Comparison of ENCODE assay signal across 25 cellular contexts in the genomic region with DNA sequence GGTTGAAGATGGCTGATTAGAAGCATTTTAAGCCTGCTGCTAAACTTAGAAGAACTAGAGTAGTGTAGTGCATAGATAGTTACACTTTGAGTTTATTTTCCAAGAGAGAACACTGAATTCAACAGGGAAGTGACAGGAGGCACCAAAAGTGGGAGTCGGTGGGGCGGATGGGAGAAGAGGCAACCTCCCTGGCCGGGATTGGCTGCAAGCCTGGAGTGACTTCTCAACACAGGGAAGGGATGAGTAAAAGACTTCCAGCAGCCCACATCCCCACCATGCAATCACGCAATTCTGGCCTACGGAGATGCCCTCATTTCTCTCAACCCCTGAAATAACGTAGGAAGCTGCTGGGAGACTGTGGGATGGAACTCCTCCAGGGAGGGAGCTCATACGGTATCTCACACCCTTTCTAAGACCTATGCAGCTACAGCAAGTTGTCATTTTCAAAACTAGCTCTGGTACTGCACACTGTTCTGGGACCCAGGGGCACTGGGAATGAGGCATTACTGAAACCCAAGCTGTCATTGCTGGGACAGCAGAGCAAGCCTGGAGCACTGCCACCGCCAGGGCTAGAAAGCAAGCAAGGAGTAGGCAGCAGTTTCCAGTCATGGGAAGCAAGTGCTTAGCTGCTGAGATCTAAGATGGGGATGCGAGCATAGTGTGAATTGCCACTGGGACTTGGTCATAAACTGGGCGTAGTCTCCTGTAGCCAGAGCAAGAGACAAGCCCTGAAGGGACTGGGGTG.
"Had no signal": no experiment of that assay in that cellular context is flagged by ENCODE, and none has a peak within 500 bp of the region (broad histone marks: within the 10 kb centered on the region; RNA-seq: fewer than 3 reads in every experiment).

No MANE protein-coding gene starts in this region.

- H3K36me3 Mint-ChIP-seq: stimulated activated effector memory CD8-positive, alpha-beta T cell treated with anti-CD3 and anti-CD28 coated beads, Interleukin-12 subunit alpha, Interleukin-12 subunit beta, amount 100 ng/mL, for 72 hours; type B pancreatic cell had no signal

- H3K27me3 Mint-ChIP-seq: naive thymus-derived CD4-positive, alpha-beta T cell; type B pancreatic cell had no signal

- H3K4me1 Mint-ChIP-seq: mesothelial cell of epicardium; naive thymus-derived CD4-positive, alpha-beta T cell; nephron had no signal

- H3K4me3 Mint-ChIP-seq: mesothelial cell of epicardium; naive thymus-derived CD4-positive, alpha-beta T cell; nephron; stimulated activated effector memory CD8-positive, alpha-beta T cell treated with anti-CD3 and anti-CD28 coated beads, Interleukin-12 subunit alpha, Interleukin-12 subunit beta, amount 100 ng/mL, for 72 hours; type B pancreatic cell had no signal

- ATAC-seq: gastrocnemius medialis; left lung; naive thymus-derived CD4-positive, alpha-beta T cell; right lobe of liver; stimulated activated effector memory CD8-positive, alpha-beta T cell treated with anti-CD3 and anti-CD28 coated beads, Interleukin-12 subunit alpha, Interleukin-12 subunit beta, amount 100 ng/mL, for 72 hours; stimulated activated naive CD8-positive, alpha-beta T cell treated with anti-CD3 and anti-CD28 coated beads, Interleukin-15, Interleukin-2, amounts not matched to agents 100 U/mL and 50 U/mL, for 24 hours had no signal

- H3K27ac ChIP-seq: dorsolateral prefrontal cortex, gastrocnemius medialis, left lung, ovary, right lobe of liver, testis, tibial artery had no signal

- H3K27ac Mint-ChIP-seq: mesothelial cell of epicardium; naive thymus-derived CD4-positive, alpha-beta T cell; nephron; stimulated activated effector memory CD8-positive, alpha-beta T cell treated with anti-CD3 and anti-CD28 coated beads, Interleukin-12 subunit alpha, Interleukin-12 subunit beta, amount 100 ng/mL, for 72 hours; type B pancreatic cell had no signal

- FAIRE-seq: colon, kidney had no signal

- H3K27me3 ChIP-seq: dorsolateral prefrontal cortex, gastrocnemius medialis, left lung, ovary, testis, tibial artery had no signal

- H3K4me2 ChIP-seq: smooth muscle cell had no signal

- DNase-seq: effector CD4-positive, alpha-beta T cell; foreskin fibroblast; gastrocnemius medialis; kidney; left lung; mesenchymal stem cell; naive thymus-derived CD4-positive, alpha-beta T cell; nucleus accumbens; ovary; retina; stimulated activated CD4-positive, alpha-beta T cell treated with anti-CD3 and anti-CD28 coated beads, Interleukin-12 subunit alpha, Interleukin-12 subunit beta, amount 100 ng/mL, for 4 hours; stimulated activated CD4-positive, alpha-beta T cell treated with anti-CD3 and anti-CD28 coated beads, Interleukin-1b, Interleukin-23, amount 100 ng/mL, for 48 hours; stimulated activated CD4-positive, alpha-beta T cell treated with anti-CD3 and anti-CD28 coated beads, Interleukin-4, amount 100 ng/mL, for 1 hour; stimulated activated naive CD8-positive, alpha-beta T cell treated with anti-CD3 and anti-CD28 coated beads, Interleukin-15, Interleukin-2, amounts not matched to agents 100 U/mL and 50 U/mL, for 24 hours; substantia nigra; testis; tibial artery had no signal

- H3K36me3 ChIP-seq: gastrocnemius medialis, left lung, ovary, right lobe of liver, tibial artery had no signal

- H3K9me3 ChIP-seq: ovary, right lobe of liver, testis had no signal

- H3K4me3 ChIP-seq: dorsolateral prefrontal cortex, gastrocnemius medialis, left lung, ovary, right lobe of liver, smooth muscle cell, testis, tibial artery had no signal

- H3K4me1 ChIP-seq: gastrocnemius medialis, left lung, right lobe of liver, testis, tibial artery had no signal
